Comparison of ENCODE assay signal across 1 cellular context in the genomic region with DNA sequence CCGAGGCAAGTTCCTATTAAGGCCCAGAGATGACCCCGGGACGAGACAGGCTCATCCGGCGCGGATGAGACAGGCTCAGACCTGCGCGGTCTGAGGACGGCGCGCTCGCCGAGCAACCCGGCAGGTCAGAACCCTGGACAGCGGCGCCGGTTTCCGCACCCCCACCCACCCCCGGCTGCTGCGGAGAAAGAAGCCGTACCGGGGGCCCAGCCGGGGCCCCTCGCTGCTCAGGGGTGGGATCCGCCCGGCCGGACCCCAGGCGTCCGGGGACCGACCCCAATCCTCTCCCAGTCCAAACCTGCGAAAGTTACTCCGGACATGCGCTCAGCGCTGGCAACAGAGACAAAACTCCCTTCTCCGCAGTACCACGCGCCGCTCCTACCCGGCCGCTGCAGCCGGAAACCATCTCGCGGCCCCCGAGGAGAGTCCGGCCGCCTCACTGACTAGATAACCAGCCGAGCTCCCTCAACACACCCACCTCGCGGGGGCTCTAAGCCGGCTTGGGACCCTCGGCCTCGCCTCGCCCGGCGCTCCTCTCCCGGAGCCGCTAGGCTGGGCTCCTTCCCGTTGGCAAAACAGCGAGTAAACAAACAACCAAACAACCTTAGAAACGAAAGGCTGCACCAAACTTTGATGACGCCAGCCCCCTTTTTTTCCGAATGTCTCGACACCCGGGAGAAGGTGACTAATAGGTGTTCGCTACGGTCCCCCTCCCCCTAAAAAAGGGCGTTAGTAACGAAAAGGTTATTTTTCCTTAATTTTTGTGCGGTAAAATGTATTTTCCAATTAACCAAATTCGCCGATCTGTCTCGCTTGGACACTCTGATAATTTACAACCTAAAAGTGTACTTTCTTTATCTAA.
TF ChIP-seq lines count a peak whose summit lies in the region.

No MANE protein-coding gene starts in this region.

TF ChIP-seq in K562, 482 proteins besides CTCF, POLR2A, EP300 and RAD21 (continued from another document and continues in another):
- TF ChIP-seq, protein P1, sequence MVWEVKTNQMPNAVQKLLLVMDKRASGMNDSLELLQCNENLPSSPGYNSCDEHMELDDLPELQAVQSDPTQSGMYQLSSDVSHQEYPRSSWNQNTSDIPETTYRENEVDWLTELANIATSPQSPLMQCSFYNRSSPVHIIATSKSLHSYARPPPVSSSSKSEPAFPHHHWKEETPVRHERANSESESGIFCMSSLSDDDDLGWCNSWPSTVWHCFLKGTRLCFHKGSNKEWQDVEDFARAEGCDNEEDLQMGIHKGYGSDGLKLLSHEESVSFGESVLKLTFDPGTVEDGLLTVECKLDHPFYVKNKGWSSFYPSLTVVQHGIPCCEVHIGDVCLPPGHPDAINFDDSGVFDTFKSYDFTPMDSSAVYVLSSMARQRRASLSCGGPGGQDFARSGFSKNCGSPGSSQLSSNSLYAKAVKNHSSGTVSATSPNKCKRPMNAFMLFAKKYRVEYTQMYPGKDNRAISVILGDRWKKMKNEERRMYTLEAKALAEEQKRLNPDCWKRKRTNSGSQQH (CRISPR knock-in tag; IDR thresholded peaks at IDR 0.05), result no peak
- TF ChIP-seq TRIM24 (IDR thresholded peaks at IDR 0.05), result no peak
- TF ChIP-seq MTA2 (IDR thresholded peaks at IDR 0.05; ENCODE audit: low read depth), result no peak
- no peak for TF ChIP-seq IRF2 (CRISPR knock-in tag; IDR thresholded peaks at IDR 0.05)
- no peak for TF ChIP-seq PCBP2 (IDR thresholded peaks at IDR 0.05; ENCODE audit: low read depth, low read length, poor library complexity, severe bottlenecking)
- no peak for TF ChIP-seq STAT5A (IDR thresholded peaks at IDR 0.05; ENCODE audit: borderline replicate concordance, low read length)
- no peak for TF ChIP-seq ZNF699 (CRISPR knock-in tag; IDR thresholded peaks at IDR 0.05; ENCODE audit: insufficient replicate concordance)
- TF ChIP-seq PHTF2 (CRISPR knock-in tag; IDR thresholded peaks at IDR 0.05), result no peak
- TF ChIP-seq PHB (CRISPR knock-in tag; IDR thresholded peaks at IDR 0.05), result no peak
- no peak for TF ChIP-seq TAF15 (IDR thresholded peaks at IDR 0.05; ENCODE audit: low read depth, low read length)
- TF ChIP-seq ZNF778 (CRISPR knock-in tag; IDR thresholded peaks at IDR 0.05), result no peak
- no peak for TF ChIP-seq ZKSCAN1 (IDR thresholded peaks at IDR 0.05; ENCODE audit: low read depth, low read length)
- TF ChIP-seq FOS (IDR thresholded peaks at IDR 0.05; ENCODE audit: extremely low read depth, insufficient read length), result no peak
- TF ChIP-seq TFAM (CRISPR knock-in tag; conservative IDR thresholded peaks at IDR 0.05), result no peak
- TF ChIP-seq ZNF717 (CRISPR knock-in tag; IDR thresholded peaks at IDR 0.05), result no peak
- 0 out of 2 replicates have a peak, but pooled peaks have one; percentile 82 for TF ChIP-seq NR3C1 (CRISPR knock-in tag; IDR thresholded peaks at IDR 0.05)
- no peak for TF ChIP-seq FOXA1 (IDR thresholded peaks at IDR 0.05; ENCODE audit: borderline replicate concordance)
- TF ChIP-seq, protein P2, sequence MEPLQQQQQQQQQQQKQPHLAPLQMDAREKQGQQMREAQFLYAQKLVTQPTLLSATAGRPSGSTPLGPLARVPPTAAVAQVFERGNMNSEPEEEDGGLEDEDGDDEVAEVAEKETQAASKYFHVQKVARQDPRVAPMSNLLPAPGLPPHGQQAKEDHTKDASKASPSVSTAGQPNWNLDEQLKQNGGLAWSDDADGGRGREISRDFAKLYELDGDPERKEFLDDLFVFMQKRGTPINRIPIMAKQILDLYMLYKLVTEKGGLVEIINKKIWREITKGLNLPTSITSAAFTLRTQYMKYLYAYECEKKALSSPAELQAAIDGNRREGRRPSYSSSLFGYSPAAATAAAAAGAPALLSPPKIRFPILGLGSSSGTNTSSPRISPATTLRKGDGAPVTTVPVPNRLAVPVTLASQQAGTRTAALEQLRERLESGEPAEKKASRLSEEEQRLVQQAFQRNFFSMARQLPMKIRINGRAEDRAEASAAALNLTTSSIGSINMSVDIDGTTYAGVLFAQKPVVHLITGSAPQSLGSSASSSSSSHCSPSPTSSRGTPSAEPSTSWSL (CRISPR knock-in tag; IDR thresholded peaks at IDR 0.05; ENCODE audit: borderline replicate concordance), result no peak
- no peak for TF ChIP-seq ZNF75A (CRISPR knock-in tag; IDR thresholded peaks at IDR 0.05)
- TF ChIP-seq RB1 (IDR thresholded peaks at IDR 0.05; ENCODE audit: low read depth), result no peak
- no peak for TF ChIP-seq CBFA2T2 (conservative IDR thresholded peaks at IDR 0.05)
- TF ChIP-seq THRA (IDR thresholded peaks at IDR 0.05), result no peak
- TF ChIP-seq KAT8 (IDR thresholded peaks at IDR 0.05; ENCODE audit: low read depth), result no peak
- no peak for TF ChIP-seq DIDO1 (tag; IDR thresholded peaks at IDR 0.05; ENCODE audit: low read depth)
- TF ChIP-seq ELF1 (tag; IDR thresholded peaks at IDR 0.05), result no peak
- TF ChIP-seq HDAC6 (IDR thresholded peaks at IDR 0.05; ENCODE audit: low read depth, low read length), result no peak
- TF ChIP-seq NELFE (IDR thresholded peaks at IDR 0.05; ENCODE audit: insufficient read depth, insufficient read length), result no peak
- no peak for TF ChIP-seq XRCC4 (IDR thresholded peaks at IDR 0.05; ENCODE audit: extremely low read depth, insufficient read depth, insufficient read length)
- no peak for TF ChIP-seq ZNF324 (CRISPR knock-in tag; IDR thresholded peaks at IDR 0.05)
- TF ChIP-seq SIN3A (IDR thresholded peaks at IDR 0.05; ENCODE audit: borderline replicate concordance in 2 of 2, control insufficient read depth in 1 of 2, low read depth in 2 of 2, low read length in 2 of 2), result peak in 1 of 2 experiments; percentile 63; a peak in 1 of 4 replicates
- no peak for TF ChIP-seq ZFPM2 (CRISPR knock-in tag; IDR thresholded peaks at IDR 0.05)
- no peak for TF ChIP-seq ZZZ3 (IDR thresholded peaks at IDR 0.05)
- TF ChIP-seq ZNF444 (CRISPR knock-in tag; IDR thresholded peaks at IDR 0.05), result no peak
- TF ChIP-seq TAL1 (IDR thresholded peaks at IDR 0.05), result no peak
- no peak for TF ChIP-seq FOXP1 (CRISPR knock-in tag; IDR thresholded peaks at IDR 0.05)
- TF ChIP-seq THRAP3 (IDR thresholded peaks at IDR 0.05; ENCODE audit: borderline replicate concordance), result no peak
- no peak for TF ChIP-seq SRSF7 (optimal IDR thresholded peaks at IDR 0.05; ENCODE audit: low read depth, low read length)
- TF ChIP-seq NBN (IDR thresholded peaks at IDR 0.05; ENCODE audit: low read depth), result no peak
- no peak for TF ChIP-seq ZBTB11 (CRISPR knock-in tag; IDR thresholded peaks at IDR 0.05)
- TF ChIP-seq, protein P3, sequence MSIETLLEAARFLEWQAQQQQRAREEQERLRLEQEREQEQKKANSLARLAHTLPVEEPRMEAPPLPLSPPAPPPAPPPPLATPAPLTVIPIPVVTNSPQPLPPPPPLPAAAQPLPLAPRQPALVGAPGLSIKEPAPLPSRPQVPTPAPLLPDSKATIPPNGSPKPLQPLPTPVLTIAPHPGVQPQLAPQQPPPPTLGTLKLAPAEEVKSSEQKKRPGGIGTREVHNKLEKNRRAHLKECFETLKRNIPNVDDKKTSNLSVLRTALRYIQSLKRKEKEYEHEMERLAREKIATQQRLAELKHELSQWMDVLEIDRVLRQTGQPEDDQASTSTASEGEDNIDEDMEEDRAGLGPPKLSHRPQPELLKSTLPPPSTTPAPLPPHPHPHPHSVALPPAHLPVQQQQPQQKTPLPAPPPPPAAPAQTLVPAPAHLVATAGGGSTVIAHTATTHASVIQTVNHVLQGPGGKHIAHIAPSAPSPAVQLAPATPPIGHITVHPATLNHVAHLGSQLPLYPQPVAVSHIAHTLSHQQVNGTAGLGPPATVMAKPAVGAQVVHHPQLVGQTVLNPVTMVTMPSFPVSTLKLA (conservative IDR thresholded peaks at IDR 0.05), result peak in 1 of 2 experiments; percentile 43; a peak in 1 of 4 replicates
- no peak for TF ChIP-seq ZNF449 (CRISPR knock-in tag; IDR thresholded peaks at IDR 0.05)
- TF ChIP-seq, protein P4, sequence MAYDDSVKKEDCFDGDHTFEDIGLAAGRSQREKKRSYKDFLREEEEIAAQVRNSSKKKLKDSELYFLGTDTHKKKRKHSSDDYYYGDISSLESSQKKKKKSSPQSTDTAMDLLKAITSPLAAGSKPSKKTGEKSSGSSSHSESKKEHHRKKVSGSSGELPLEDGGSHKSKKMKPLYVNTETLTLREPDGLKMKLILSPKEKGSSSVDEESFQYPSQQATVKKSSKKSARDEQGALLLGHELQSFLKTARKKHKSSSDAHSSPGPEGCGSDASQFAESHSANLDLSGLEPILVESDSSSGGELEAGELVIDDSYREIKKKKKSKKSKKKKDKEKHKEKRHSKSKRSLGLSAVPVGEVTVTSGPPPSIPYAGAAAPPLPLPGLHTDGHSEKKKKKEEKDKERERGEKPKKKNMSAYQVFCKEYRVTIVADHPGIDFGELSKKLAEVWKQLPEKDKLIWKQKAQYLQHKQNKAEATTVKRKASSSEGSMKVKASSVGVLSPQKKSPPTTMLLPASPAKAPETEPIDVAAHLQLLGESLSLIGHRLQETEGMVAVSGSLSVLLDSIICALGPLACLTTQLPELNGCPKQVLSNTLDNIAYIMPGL (CRISPR knock-in tag; IDR thresholded peaks at IDR 0.05), result no peak
- TF ChIP-seq, protein P5, sequence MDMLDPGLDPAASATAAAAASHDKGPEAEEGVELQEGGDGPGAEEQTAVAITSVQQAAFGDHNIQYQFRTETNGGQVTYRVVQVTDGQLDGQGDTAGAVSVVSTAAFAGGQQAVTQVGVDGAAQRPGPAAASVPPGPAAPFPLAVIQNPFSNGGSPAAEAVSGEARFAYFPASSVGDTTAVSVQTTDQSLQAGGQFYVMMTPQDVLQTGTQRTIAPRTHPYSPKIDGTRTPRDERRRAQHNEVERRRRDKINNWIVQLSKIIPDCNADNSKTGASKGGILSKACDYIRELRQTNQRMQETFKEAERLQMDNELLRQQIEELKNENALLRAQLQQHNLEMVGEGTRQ (CRISPR knock-in tag; IDR thresholded peaks at IDR 0.05), result no peak
- TF ChIP-seq EGR1 (conservative IDR thresholded peaks at IDR 0.05), result peak; percentile 50
- TF ChIP-seq SMARCB1 (IDR thresholded peaks at IDR 0.05; ENCODE audit: insufficient read length, low read depth), result no peak
- TF ChIP-seq ZBTB9 (CRISPR knock-in tag; IDR thresholded peaks at IDR 0.05), result no peak
- no peak for TF ChIP-seq RAD51 (IDR thresholded peaks at IDR 0.05; ENCODE audit: borderline replicate concordance, low read depth)
- TF ChIP-seq, protein P6, sequence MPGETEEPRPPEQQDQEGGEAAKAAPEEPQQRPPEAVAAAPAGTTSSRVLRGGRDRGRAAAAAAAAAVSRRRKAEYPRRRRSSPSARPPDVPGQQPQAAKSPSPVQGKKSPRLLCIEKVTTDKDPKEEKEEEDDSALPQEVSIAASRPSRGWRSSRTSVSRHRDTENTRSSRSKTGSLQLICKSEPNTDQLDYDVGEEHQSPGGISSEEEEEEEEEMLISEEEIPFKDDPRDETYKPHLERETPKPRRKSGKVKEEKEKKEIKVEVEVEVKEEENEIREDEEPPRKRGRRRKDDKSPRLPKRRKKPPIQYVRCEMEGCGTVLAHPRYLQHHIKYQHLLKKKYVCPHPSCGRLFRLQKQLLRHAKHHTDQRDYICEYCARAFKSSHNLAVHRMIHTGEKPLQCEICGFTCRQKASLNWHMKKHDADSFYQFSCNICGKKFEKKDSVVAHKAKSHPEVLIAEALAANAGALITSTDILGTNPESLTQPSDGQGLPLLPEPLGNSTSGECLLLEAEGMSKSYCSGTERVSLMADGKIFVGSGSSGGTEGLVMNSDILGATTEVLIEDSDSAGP (CRISPR knock-in tag; IDR thresholded peaks at IDR 0.05), result no peak
- TF ChIP-seq NR4A1 (CRISPR knock-in tag; IDR thresholded peaks at IDR 0.05), result no peak
- TF ChIP-seq NR4A1 (tag; IDR thresholded peaks at IDR 0.05), result no peak
